21 cellular contexts compared by ENCODE assay signal in the genomic region with DNA sequence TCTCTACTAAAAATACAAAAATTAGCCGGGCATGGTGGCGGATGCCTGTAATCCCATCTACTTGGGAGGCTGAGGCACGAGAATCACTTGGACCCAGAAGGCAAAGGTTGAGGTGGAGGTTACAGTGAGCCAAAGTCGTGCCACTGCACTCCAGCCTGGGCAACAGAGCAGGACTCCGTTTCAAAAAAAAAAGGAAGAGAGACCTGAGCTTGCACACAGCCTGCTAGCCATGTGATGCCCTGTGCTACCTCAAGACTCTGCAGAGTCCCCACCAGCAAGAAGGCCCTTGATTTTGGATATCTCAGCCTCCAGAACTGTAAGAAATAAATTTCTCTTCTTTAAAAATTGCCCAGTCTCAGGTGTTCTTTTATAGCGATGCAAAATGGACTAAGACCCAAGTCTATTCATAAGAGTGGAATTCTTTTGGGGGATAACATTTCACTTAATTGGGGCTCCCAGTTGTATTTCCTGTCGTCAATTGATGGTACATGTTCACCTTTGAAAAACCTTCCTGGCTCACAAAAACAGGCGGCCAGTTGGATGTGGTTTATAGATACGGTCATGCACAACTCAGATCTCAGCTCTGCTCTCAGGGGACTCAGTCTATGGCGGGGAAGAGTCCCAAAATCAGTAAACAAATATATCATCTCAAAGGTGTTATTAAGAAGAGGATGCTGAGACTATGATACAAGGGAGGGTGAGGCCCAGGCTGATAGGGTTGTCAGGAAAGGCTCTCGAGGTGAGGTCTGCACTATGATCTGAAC. TPM values are rescaled to one million over a fixed set of nuclear protein-coding genes. Genes with fewer than 3 reads are reported as not detected.
DNase-seq lines count a peak whose midpoint lies in the region; ATAC-seq, FAIRE-seq and TF ChIP-seq lines count a peak whose summit lies in the region.
"Had no signal": no experiment of that assay in that cellular context is flagged by ENCODE, and none has a peak within 500 bp of the region (broad histone marks: within the 10 kb centered on the region; RNA-seq: fewer than 3 reads in every experiment).

No MANE protein-coding gene starts in this region.

- in situ Hi-C loops in K562 (cut with MboI), result no loop called here

- CTCF ChIA-PET in PC-3 (lab: Charles Lee) (no interaction called here), K562 (lab: Yijun Ruan, JAX; ENCODE audit: low intra/inter-chr PET ratio) (no interaction called here)

- H4K20me1 ChIP-seq in PC-3 (ENCODE audit: low read length), result peaks cover 12% of the 10 kb centered on the region
- H4K20me1 ChIP-seq in K562 (replicated peaks; ENCODE audit: control insufficient read depth, insufficient read depth, low read length), result peaks cover 9% of the 10 kb centered on the region; the same call in 1 of the 2 replicates

- TF ChIP-seq CTCF in PC-3 (conservative IDR thresholded peaks at IDR 0.05; ENCODE audit: low read depth, low read length) (no peak), K562 (IDR thresholded peaks at IDR 0.05 in 2 of 3, conservative IDR thresholded peaks at IDR 0.05 in 1 of 3; ENCODE audit: insufficient read depth in 2 of 3, low read depth in 1 of 3, low read length in 3 of 3) (no peak), ovary (IDR thresholded peaks at IDR 0.05) (no peak)

- TF ChIP-seq POLR2A in K562 (conservative IDR thresholded peaks at IDR 0.05) (no peak), ovary (IDR thresholded peaks at IDR 0.05) (no peak)

- H3K9me3 ChIP-seq in PC-3 (ENCODE audit: low read length), result no peaks in the 10 kb centered on the region
- H3K9me3 ChIP-seq in K562 (replicated peaks; ENCODE audit: control insufficient read depth, insufficient read depth, low read depth, low read length), result no peaks in the 10 kb centered on the region
- no peaks in the 10 kb centered on the region for H3K9me3 ChIP-seq in ovary
- H3K9me3 ChIP-seq: tibial nerve had no signal

- intact Hi-C loops in PC-3 (cut with micrococcal nuclease), result no loop called here
- intact Hi-C loops in K562 (cut with micrococcal nuclease), result loop anchor here (10.0 kb wide), 1 partner anchor 80 kb away; the partner anchor contains the start of gene MED26
- intact Hi-C loops in ovary (cut with DNase I), result no loop called here

- H3K9me1 ChIP-seq in K562 (ENCODE audit: control insufficient read depth, insufficient read depth, low read length), result no peaks in the 10 kb centered on the region

- H3K4me3 ChIP-seq in PC-3 (ENCODE audit: low read length) (no peak overlapping the region), K562 (no peak overlapping the region), ovary (no peak overlapping the region)
- H3K4me3 ChIP-seq: SK-N-MC, tibial nerve had no signal

- H3K36me3 ChIP-seq in PC-3 (ENCODE audit: low read depth, low read length), result peaks cover 3% of the 10 kb centered on the region
- peaks cover 20% of the 10 kb centered on the region; the same call in 2 of the 3 replicates for H3K36me3 ChIP-seq in K562 (ENCODE audit: control insufficient read depth, insufficient read depth, low read length)
- no peaks in the 10 kb centered on the region for H3K36me3 ChIP-seq in ovary

- H3F3A ChIP-seq in PC-3 (ENCODE audit: low read length, unreplicated experiment), result no peaks in the 10 kb centered on the region

- peak overlapping the region; percentile 8 for H3K4me3 Mint-ChIP-seq in activated naive CD4-positive, alpha-beta T cell treated with anti-CD3 and anti-CD28 coated beads, Interleukin-2, amount 50 U/mL, for 24 hours
- H3K4me3 Mint-ChIP-seq in stimulated activated memory B cell treated with anti-CD40 and anti-IgM and Interleukin-4, amounts not matched to agents 10 μg/mL and 1 μg/mL and 100 μg/mL, for 72 hours, result peak overlapping the region; percentile 46

- ATAC-seq in activated naive CD4-positive, alpha-beta T cell treated with anti-CD3 and anti-CD28 coated beads, Interleukin-2, amount 50 U/mL, for 72 hours, result no peak
- ATAC-seq in PC-3 (no peak), K562 (no peak)
- ATAC-seq in stimulated activated memory B cell treated with anti-CD40 and anti-IgM and Interleukin-4, amounts not matched to agents 10 μg/mL and 1 μg/mL and 100 μg/mL, for 72 hours, result peak; percentile 17

- peaks cover 3% of the 10 kb centered on the region for H3K36me3 Mint-ChIP-seq in activated naive CD4-positive, alpha-beta T cell treated with anti-CD3 and anti-CD28 coated beads, Interleukin-2, amount 50 U/mL, for 24 hours
- H3K36me3 Mint-ChIP-seq in activated naive CD4-positive, alpha-beta T cell treated with anti-CD3 and anti-CD28 coated beads, Interleukin-2, amount 50 U/mL, for 72 hours, result peaks cover 22 to 30% of the 10 kb centered on the region in 2 donors
- peaks cover 6% of the 10 kb centered on the region for H3K36me3 Mint-ChIP-seq in stimulated activated memory B cell treated with anti-CD40 and anti-IgM and Interleukin-4, amounts not matched to agents 10 μg/mL and 1 μg/mL and 100 μg/mL, for 72 hours

- POLR2A ChIA-PET in PC-3 (lab: Charles Lee; ENCODE audit: unreplicated experiment) (no interaction called here), K562 (lab: Yijun Ruan, JAX) (interaction anchor here (0.7 kb wide), 1 partner anchor 40 kb away, joined by 3 read pairs; no protein-coding TSS in a partner anchor)

- H3K27ac Mint-ChIP-seq in activated naive CD4-positive, alpha-beta T cell treated with anti-CD3 and anti-CD28 coated beads, Interleukin-2, amount 50 U/mL, for 24 hours, result no peak overlapping the region
- peak overlapping the region in 1 of 2 donors; percentile 39 for H3K27ac Mint-ChIP-seq in activated naive CD4-positive, alpha-beta T cell treated with anti-CD3 and anti-CD28 coated beads, Interleukin-2, amount 50 U/mL, for 72 hours
- H3K27ac Mint-ChIP-seq in stimulated activated memory B cell treated with anti-CD40 and anti-IgM and Interleukin-4, amounts not matched to agents 10 μg/mL and 1 μg/mL and 100 μg/mL, for 72 hours, result peak overlapping the region; percentile 90

- H3K27me3 Mint-ChIP-seq in activated naive CD4-positive, alpha-beta T cell treated with anti-CD3 and anti-CD28 coated beads, Interleukin-2, amount 50 U/mL, for 24 hours, result no peaks in the 10 kb centered on the region
- H3K27me3 Mint-ChIP-seq in stimulated activated memory B cell treated with anti-CD40 and anti-IgM and Interleukin-4, amounts not matched to agents 10 μg/mL and 1 μg/mL and 100 μg/mL, for 72 hours, result no peaks in the 10 kb centered on the region

- TF ChIP-seq EP300 in K562 (IDR thresholded peaks at IDR 0.05; ENCODE audit: low read length), result no peak
- no peak for TF ChIP-seq EP300 in ovary (IDR thresholded peaks at IDR 0.05)

- WGBS in K562 (ENCODE audit: insufficient coverage, low coverage, missing lambda C conversion rate), result 63% methylated on average over 11 of the region's 11 CpGs
- 85 to 88% (median 85%) methylated on average over 11 of the region's 11 CpGs for WGBS in ovary, 3 donors

- no peaks in the 10 kb centered on the region for H3K9me3 Mint-ChIP-seq in activated naive CD4-positive, alpha-beta T cell treated with anti-CD3 and anti-CD28 coated beads, Interleukin-2, amount 50 U/mL, for 24 hours
- no peaks in the 10 kb centered on the region for H3K9me3 Mint-ChIP-seq in activated naive CD4-positive, alpha-beta T cell treated with anti-CD3 and anti-CD28 coated beads, Interleukin-2, amount 50 U/mL, for 72 hours
- no peaks in the 10 kb centered on the region for H3K9me3 Mint-ChIP-seq in stimulated activated memory B cell treated with anti-CD40 and anti-IgM and Interleukin-4, amounts not matched to agents 10 μg/mL and 1 μg/mL and 100 μg/mL, for 72 hours

- H2AFZ ChIP-seq in PC-3 (ENCODE audit: low read length), result no peak overlapping the region
- no peak overlapping the region for H2AFZ ChIP-seq in K562 (ENCODE audit: low read depth, low read length)

- H3K4me1 Mint-ChIP-seq in activated naive CD4-positive, alpha-beta T cell treated with anti-CD3 and anti-CD28 coated beads, Interleukin-2, amount 50 U/mL, for 24 hours, result peaks cover 28% of the 10 kb centered on the region
- peaks cover 43% of the 10 kb centered on the region for H3K4me1 Mint-ChIP-seq in stimulated activated memory B cell treated with anti-CD40 and anti-IgM and Interleukin-4, amounts not matched to agents 10 μg/mL and 1 μg/mL and 100 μg/mL, for 72 hours

- DNase-seq in activated naive CD4-positive, alpha-beta T cell treated with anti-CD3 and anti-CD28 coated beads, Interleukin-2, amount 50 U/mL, for 72 hours (ENCODE audit: low spot score in 2 of 2), result no peak
- DNase-seq in PC-3 (no peak), K562 (ENCODE audit: extremely low read depth in 1 of 4, low spot score in 3 of 4) (no peak), ovary (no peak), NCI-H2029 treated with DMSO at 0.1 percent for 48 hours (lab: John Stamatoyannopoulos, UW) (no peak)
- no peak for DNase-seq in activated CD4-positive, CD25-positive, alpha-beta regulatory T cell treated with anti-CD3 and anti-CD28 coated beads, Interleukin-2, amount 50 U/mL, for 72 hours
- DNase-seq: activated CD4-positive, alpha-beta T cell treated with anti-CD3 and anti-CD28 coated beads for 1 hour; activated naive CD4-positive, alpha-beta T cell; DMS 273 treated with DMSO at 0.1 percent for 48 hours; islet precursor cell; NCI-H1092; NCI-H2227 treated with DMSO at 0.1 percent for 48 hours had no signal

- FAIRE-seq in K562 (lab: Jason Lieb, UNC), result no peak

- TF ChIP-seq RAD21 in K562 (CRISPR knock-in tag; conservative IDR thresholded peaks at IDR 0.05 in 1 of 2, IDR thresholded peaks at IDR 0.05 in 1 of 2), result no peak

- no peaks in the 10 kb centered on the region for H3K9me2 ChIP-seq in PC-3 (replicated peaks; ENCODE audit: low read length)

- H3K9ac ChIP-seq in PC-3 (ENCODE audit: low read length) (no peak overlapping the region), K562 (ENCODE audit: insufficient read depth in 1 of 2, low read depth in 2 of 2, low read length in 2 of 2) (no peak overlapping the region)

- H3K4me1 ChIP-seq in PC-3 (ENCODE audit: insufficient read depth, low read length) (peaks cover 20% of the 10 kb centered on the region), K562 (replicated peaks in 1 of 2; ENCODE audit: control insufficient read depth in 2 of 2, insufficient read depth in 2 of 2, low read length in 2 of 2) (peaks cover 5 to 8% of the 10 kb centered on the region in 2 experiments; a peak in 4 of 5 replicates), ovary (ENCODE audit: insufficient read depth) (peaks cover 9% of the 10 kb centered on the region)

- 0 out of 2 replicates have a peak overlapping the region, but pooled peaks have one; percentile 4 for H3K4me2 ChIP-seq in PC-3 (ENCODE audit: low read length)
- H3K4me2 ChIP-seq in K562 (ENCODE audit: insufficient read depth, low read length), result peak overlapping the region; percentile 25

- H3K27me3 ChIP-seq in PC-3 (ENCODE audit: low read length) (no peaks in the 10 kb centered on the region), K562 (ENCODE audit: control insufficient read depth in 2 of 2, insufficient read depth in 2 of 2, low read length in 2 of 2) (no peaks in the 10 kb centered on the region; a peak in 1 of 5 replicates), ovary (no peaks in the 10 kb centered on the region)
- H3K27me3 ChIP-seq: tibial nerve had no signal

- no TSS peak for BruUV-seq in PC-3 (replicated peaks; lab: Mats Ljungman, UMichigan)
- BruUV-seq in K562 (replicated peaks; lab: Mats Ljungman, UMichigan), result no TSS peak

- H3K27ac ChIP-seq in PC-3 (ENCODE audit: low read length) (no peak overlapping the region), K562 (ENCODE audit: extremely low read depth, low read depth, low read length) (no peak overlapping the region), ovary (no peak overlapping the region)
- H3K27ac ChIP-seq: epithelial cell of prostate, SK-N-MC, tibial nerve had no signal

- H3K79me2 ChIP-seq in PC-3 (ENCODE audit: low read length), result peaks cover 51% of the 10 kb centered on the region
- peaks cover 49% of the 10 kb centered on the region for H3K79me2 ChIP-seq in K562 (ENCODE audit: control insufficient read depth, insufficient read depth, low read length)

RNA-seq across cellular contexts. Expression of gene CHERP, which starts 2.4 kb away (rescaled TPM):
- total RNA-seq in activated naive CD4-positive, alpha-beta T cell treated with anti-CD3 and anti-CD28 coated beads, Interleukin-2, amount 50 U/mL, for 72 hours, result 100 to 1,000 TPM in 1 of 2 donors, 10 to 100 TPM in 1; 54.9 to 117 TPM
- total RNA-seq in PC-3 (2014; rRNA removed) (13.4 and 24.2 TPM in 2 replicates), K562 (2014; rRNA removed) (7.8 and 9.6 TPM in 2 replicates), K562 (2014; rRNA removed; fragmentation: Illumina TruSeq; extraction: Trizol) (4.5 and 6.9 TPM in 2 replicates), K562 (2015; rRNA removed; fragmentation: Illumina TruSeq; extraction: Trizol) (10.1 and 10.8 TPM in 2 replicates), K562 (2021) (76.7 and 85.1 TPM in 2 replicates), ovary (10 to 100 TPM in 6 of 7 donors, 1 to 10 TPM in 1; 8.9 to 52.6 (median 47.9) TPM)
- 69.6 and 152 TPM in 2 replicates for total RNA-seq in K562 (2011; cell fraction: chromatin; rRNA removed; ENCODE audit: low replicate concordance)
- 74.1 and 82.9 TPM in 2 replicates for total RNA-seq in K562 (2011; cell fraction: nucleolus; rRNA removed)
- 82.4 and 95.0 TPM in 2 replicates for total RNA-seq in K562 (2011; cell fraction: nucleoplasm; rRNA removed)
- polyA plus RNA-seq in K562 (2011; rRNA removed) (4.9 and 9.0 TPM in 2 replicates), K562 (2014; fragmentation: Illumina TruSeq; extraction: Trizol) (26.3 and 41.8 TPM in 2 replicates), K562 (2014; fragmentation: Nextera tagmentation; extraction: Ambion mirVana) (under 1 TPM; 0.60 to 0.75 TPM), K562 (2014; rRNA removed) (34.3 and 36.7 TPM in 2 replicates), ovary (10 to 100 TPM in 1 of 2 donors, 1 to 10 TPM in 1; 5.9 to 26.3 TPM)
- polyA plus RNA-seq in K562 (2011; cell fraction: cytosol; rRNA removed), result 5.3 and 7.6 TPM in 2 replicates
- 47.7 and 60.8 TPM in 2 replicates for polyA plus RNA-seq in K562 (2011; cell fraction: nucleus; rRNA removed)
- 37.7 and 48.9 TPM in 2 replicates for polyA plus RNA-seq in K562 (2012)
- polyA minus RNA-seq in K562 (2011; rRNA and poly(A)+ RNA removed), result 4.3 and 4.9 TPM in 2 replicates
- polyA minus RNA-seq in K562 (2011; cell fraction: cytosol; rRNA and poly(A)+ RNA removed), result 24.6 and 35.2 TPM in 2 replicates
- 23.3 and 23.4 TPM in 2 replicates for polyA minus RNA-seq in K562 (2011; cell fraction: nucleus; rRNA and poly(A)+ RNA removed)

RNA-seq across cellular contexts. Expression of gene SLC35E1, which starts 27.6 kb away (rescaled TPM):
- total RNA-seq in activated naive CD4-positive, alpha-beta T cell treated with anti-CD3 and anti-CD28 coated beads, Interleukin-2, amount 50 U/mL, for 72 hours, result 10 to 100 TPM; 39.5 to 58.2 TPM
- total RNA-seq in PC-3 (2014; rRNA removed) (52.6 and 62.3 TPM in 2 replicates), K562 (2014; rRNA removed) (18.5 and 24.4 TPM in 2 replicates), K562 (2014; rRNA removed; fragmentation: Illumina TruSeq; extraction: Trizol) (27.8 and 28.4 TPM in 2 replicates), K562 (2015; rRNA removed; fragmentation: Illumina TruSeq; extraction: Trizol) (25.7 and 27.3 TPM in 2 replicates), K562 (2021) (40.1 and 44.5 TPM in 2 replicates), ovary (10 to 100 TPM; 20.6 to 37.9 (median 30.2) TPM)
- 132 and 248 TPM in 2 replicates for total RNA-seq in K562 (2011; cell fraction: chromatin; rRNA removed; ENCODE audit: low replicate concordance)
- total RNA-seq in K562 (2011; cell fraction: nucleolus; rRNA removed), result 136 and 163 TPM in 2 replicates
- 156 and 184 TPM in 2 replicates for total RNA-seq in K562 (2011; cell fraction: nucleoplasm; rRNA removed)
- polyA plus RNA-seq in K562 (2011; rRNA removed) (28.0 and 40.1 TPM in 2 replicates), K562 (2014; fragmentation: Illumina TruSeq; extraction: Trizol) (31.3 and 34.3 TPM in 2 replicates), K562 (2014; fragmentation: Nextera tagmentation; extraction: Ambion mirVana) (10 to 100 TPM; 15.0 to 16.1 TPM), K562 (2014; rRNA removed) (19.3 and 29.4 TPM in 2 replicates), ovary (10 to 100 TPM; 17.6 to 39.7 TPM)
- polyA plus RNA-seq in K562 (2011; cell fraction: cytosol; rRNA removed), result 41.7 and 60.4 TPM in 2 replicates
- polyA plus RNA-seq in K562 (2011; cell fraction: nucleus; rRNA removed), result 28.4 and 51.0 TPM in 2 replicates
- 23.2 and 28.7 TPM in 2 replicates for polyA plus RNA-seq in K562 (2012)
- 54.7 and 61.3 TPM in 2 replicates for polyA minus RNA-seq in K562 (2011; rRNA and poly(A)+ RNA removed)
- 47.2 and 51.0 TPM in 2 replicates for polyA minus RNA-seq in K562 (2011; cell fraction: cytosol; rRNA and poly(A)+ RNA removed)
- 20.2 and 28.9 TPM in 2 replicates for polyA minus RNA-seq in K562 (2011; cell fraction: nucleus; rRNA and poly(A)+ RNA removed)

RNA-seq across cellular contexts. Expression of gene C19orf44, which starts 48.5 kb away (rescaled TPM):
- total RNA-seq in activated naive CD4-positive, alpha-beta T cell treated with anti-CD3 and anti-CD28 coated beads, Interleukin-2, amount 50 U/mL, for 72 hours, result 1 to 10 TPM; 3.1 to 4.3 TPM
- total RNA-seq in PC-3 (2014; rRNA removed) (2.5 and 5.2 TPM in 2 replicates), K562 (2014; rRNA removed) (2.2 and 4.1 TPM in 2 replicates), K562 (2014; rRNA removed; fragmentation: Illumina TruSeq; extraction: Trizol) (3.5 and 4.2 TPM in 2 replicates), K562 (2015; rRNA removed; fragmentation: Illumina TruSeq; extraction: Trizol) (3.5 and 3.8 TPM in 2 replicates), K562 (2021) (4.7 and 6.6 TPM in 2 replicates), ovary (10 to 100 TPM in 4 of 7 donors, 1 to 10 TPM in 3; 7.0 to 12.2 (median 10.5) TPM)
- 21.2 and 28.6 TPM in 2 replicates for total RNA-seq in K562 (2011; cell fraction: chromatin; rRNA removed; ENCODE audit: low replicate concordance)
- 10.8 and 13.3 TPM in 2 replicates for total RNA-seq in K562 (2011; cell fraction: nucleolus; rRNA removed)
- 10.6 and 15.0 TPM in 2 replicates for total RNA-seq in K562 (2011; cell fraction: nucleoplasm; rRNA removed)
- polyA plus RNA-seq in K562 (2011; rRNA removed) (2.8 TPM in 2 replicates), K562 (2014; fragmentation: Illumina TruSeq; extraction: Trizol) (4.7 and 7.7 TPM in 2 replicates), K562 (2014; fragmentation: Nextera tagmentation; extraction: Ambion mirVana) (under 1 TPM; 0.41 to 0.51 TPM), K562 (2014; rRNA removed) (4.3 and 5.2 TPM in 2 replicates), ovary (1 to 10 TPM; 6.3 to 8.4 TPM)
- polyA plus RNA-seq in K562 (2011; cell fraction: cytosol; rRNA removed), result 1.9 and 3.4 TPM in 2 replicates
- polyA plus RNA-seq in K562 (2011; cell fraction: nucleus; rRNA removed), result 5.4 and 11.4 TPM in 2 replicates
- 3.7 and 4.9 TPM in 2 replicates for polyA plus RNA-seq in K562 (2012)
- polyA minus RNA-seq in K562 (2011; rRNA and poly(A)+ RNA removed), result 1.9 and 2.1 TPM in 2 replicates
- polyA minus RNA-seq in K562 (2011; cell fraction: cytosol; rRNA and poly(A)+ RNA removed), result 2.7 and 4.2 TPM in 2 replicates
- 4.4 and 5.7 TPM in 2 replicates for polyA minus RNA-seq in K562 (2011; cell fraction: nucleus; rRNA and poly(A)+ RNA removed)

RNA-seq across cellular contexts. Expression of gene CALR3, which starts 48.7 kb away (rescaled TPM):
- not detected for total RNA-seq in activated naive CD4-positive, alpha-beta T cell treated with anti-CD3 and anti-CD28 coated beads, Interleukin-2, amount 50 U/mL, for 72 hours
- total RNA-seq in PC-3 (2014; rRNA removed), result 0.47 TPM in 1 of 2 replicates, not detected in the other
- total RNA-seq in K562 (2011; cell fraction: chromatin; rRNA removed; ENCODE audit: low replicate concordance), result not detected in 2 replicates
- not detected in 2 replicates for total RNA-seq in K562 (2011; cell fraction: nucleolus; rRNA removed)
- not detected in 2 replicates for total RNA-seq in K562 (2011; cell fraction: nucleoplasm; rRNA removed)
- 0.41 TPM in 1 of 2 replicates, not detected in the other for total RNA-seq in K562 (2014; rRNA removed)
- 0.18 and 0.19 TPM in 2 replicates for total RNA-seq in K562 (2014; rRNA removed; fragmentation: Illumina TruSeq; extraction: Trizol)
- not detected in 2 replicates for total RNA-seq in K562 (2015; rRNA removed; fragmentation: Illumina TruSeq; extraction: Trizol)
- total RNA-seq in K562 (2021), result not detected in 2 replicates
- 0.15 TPM in 1 of 2 replicates, not detected in the other for polyA plus RNA-seq in K562 (2011; rRNA removed)
- not detected in 2 replicates for polyA plus RNA-seq in K562 (2011; cell fraction: cytosol; rRNA removed)
- polyA plus RNA-seq in K562 (2011; cell fraction: nucleus; rRNA removed), result not detected in 2 replicates
- polyA plus RNA-seq in K562 (2012), result 0.07 TPM in 1 of 2 replicates, not detected in the other
- polyA plus RNA-seq in K562 (2014; fragmentation: Illumina TruSeq; extraction: Trizol), result not detected in 2 replicates
- under 1 TPM; 0.22 to 0.24 TPM for polyA plus RNA-seq in K562 (2014; fragmentation: Nextera tagmentation; extraction: Ambion mirVana)
- polyA plus RNA-seq in K562 (2014; rRNA removed), result not detected in 2 replicates
- polyA minus RNA-seq in K562 (2011; rRNA and poly(A)+ RNA removed), result 0.24 TPM in 1 of 2 replicates, not detected in the other
- not detected in 2 replicates for polyA minus RNA-seq in K562 (2011; cell fraction: cytosol; rRNA and poly(A)+ RNA removed)
- polyA minus RNA-seq in K562 (2011; cell fraction: nucleus; rRNA and poly(A)+ RNA removed), result not detected in 2 replicates
- total RNA-seq in ovary, result not detected
- not detected for polyA plus RNA-seq in ovary
- total RNA-seq: cerebellum, glomerular endothelial cell, HT1080, renal cortical epithelial cell, tibial nerve had no signal
